Comparison of ENCODE assay signal across 19 cellular contexts in genomic region chr22:40409613-40410113, GRCh38. TPM values are rescaled to one million over a fixed set of nuclear protein-coding genes. Genes with fewer than 3 reads are reported as not detected.
DNase-seq lines count a peak whose midpoint lies in the region; ATAC-seq and TF ChIP-seq lines count a peak whose summit lies in the region.
"Had no signal": no experiment of that assay in that cellular context is flagged by ENCODE, and none has a peak within 500 bp of the region (broad histone marks: within the 10 kb centered on the region; RNA-seq: fewer than 3 reads in every experiment).

No MANE protein-coding gene starts in this region.

- H3K27me3 Mint-ChIP-seq in activated T-cell treated with anti-CD3 and anti-CD28 coated beads, Interleukin-2, amount 50 U/mL, for 24 hours: no peaks in the 10 kb centered on the region
- H3K27me3 Mint-ChIP-seq in chondrocyte (ENCODE audit: low read depth): no peaks in the 10 kb centered on the region

- no peak overlapping the region for H3K9ac ChIP-seq in OCI-LY1 (ENCODE audit: low read length)

- TF ChIP-seq CTCF in OCI-LY1 (IDR thresholded peaks at IDR 0.05; ENCODE audit: low read length) (no peak), chondrocyte (IDR thresholded peaks at IDR 0.05) (no peak), coronary artery (IDR thresholded peaks at IDR 0.05) (no peak)

- H4K20me1 ChIP-seq in OCI-LY1 (ENCODE audit: insufficient read depth, low read length): no peaks in the 10 kb centered on the region

- peak overlapping the region; percentile 57 for H3K27ac Mint-ChIP-seq in activated T-cell treated with anti-CD3 and anti-CD28 coated beads, Interleukin-2, amount 50 U/mL, for 24 hours
- H3K27ac Mint-ChIP-seq in chondrocyte (ENCODE audit: unreplicated experiment): peak overlapping the region; percentile 32
- H3K27ac Mint-ChIP-seq: GM23338, nephron progenitor cell had no signal

- peak overlapping the region; percentile 41 for H3K27ac ChIP-seq in OCI-LY1 (ENCODE audit: low read depth, low read length, poor library complexity, severe bottlenecking)
- no peak overlapping the region for H3K27ac ChIP-seq in coronary artery
- H3K27ac ChIP-seq: right lobe of liver had no signal

- no peaks in the 10 kb centered on the region for H3K9me3 ChIP-seq in OCI-LY1 (ENCODE audit: low read length)
- H3K9me3 ChIP-seq: left lung, right lobe of liver had no signal

- H3K27me3 ChIP-seq in OCI-LY1 (ENCODE audit: insufficient read depth, low read length): no peaks in the 10 kb centered on the region
- H3K27me3 ChIP-seq: left lung, right lobe of liver had no signal

- peaks cover 87% of the 10 kb centered on the region for H3K36me3 Mint-ChIP-seq in activated T-cell treated with anti-CD3 and anti-CD28 coated beads, Interleukin-2, amount 50 U/mL, for 24 hours (ENCODE audit: low read depth)
- H3K36me3 Mint-ChIP-seq in chondrocyte (ENCODE audit: low read depth): peaks cover 16% of the 10 kb centered on the region

- no peaks in the 10 kb centered on the region for H3K79me2 ChIP-seq in OCI-LY1 (ENCODE audit: insufficient read depth, low read length)

- H3K36me3 ChIP-seq in OCI-LY1 (ENCODE audit: insufficient read depth, low read length): peaks cover 80% of the 10 kb centered on the region

- H3F3A ChIP-seq in OCI-LY1 (ENCODE audit: insufficient read depth, low read length): peaks cover 16% of the 10 kb centered on the region; the same call in 1 of the 2 replicates

- intact Hi-C loops in sciatic nerve (cut with DNase I): no loop called here

- H3K9me3 Mint-ChIP-seq in activated T-cell treated with anti-CD3 and anti-CD28 coated beads, Interleukin-2, amount 50 U/mL, for 24 hours: no peaks in the 10 kb centered on the region
- no peaks in the 10 kb centered on the region for H3K9me3 Mint-ChIP-seq in chondrocyte (ENCODE audit: low read depth)
- H3K9me3 Mint-ChIP-seq: nephron progenitor cell had no signal

- H3K4me1 ChIP-seq in OCI-LY1 (ENCODE audit: insufficient read depth, low read length, severe bottlenecking): peaks cover 28% of the 10 kb centered on the region

- H3K4me3 ChIP-seq in OCI-LY1 (ENCODE audit: low read depth, low read length, poor library complexity, severe bottlenecking): no peak overlapping the region
- H3K4me3 ChIP-seq in coronary artery: no peak overlapping the region
- H3K4me3 ChIP-seq: GM23338, left lung, right lobe of liver had no signal

- H3K4me3 Mint-ChIP-seq in activated T-cell treated with anti-CD3 and anti-CD28 coated beads, Interleukin-2, amount 50 U/mL, for 24 hours: no peak overlapping the region
- H3K4me3 Mint-ChIP-seq in chondrocyte (ENCODE audit: unreplicated experiment): no peak overlapping the region
- H3K4me3 Mint-ChIP-seq: GM23338, nephron progenitor cell had no signal

- H3K4me1 Mint-ChIP-seq in activated T-cell treated with anti-CD3 and anti-CD28 coated beads, Interleukin-2, amount 50 U/mL, for 24 hours (ENCODE audit: low read depth): peaks cover 5% of the 10 kb centered on the region
- H3K4me1 Mint-ChIP-seq in chondrocyte (ENCODE audit: low read depth): no peaks in the 10 kb centered on the region
- H3K4me1 Mint-ChIP-seq: GM23338, nephron progenitor cell had no signal

- H3K4me2 ChIP-seq in OCI-LY1 (ENCODE audit: low read length): no peak overlapping the region
- H3K4me2 ChIP-seq: GM23338 had no signal

- DNase-seq in activated T-cell treated with anti-CD3 and anti-CD28 coated beads, Interleukin-2, amount 50 U/mL, for 24 hours: no peak
- DNase-seq in activated T-cell treated with anti-CD3 and anti-CD28 coated beads for 4 hours: no peak
- DNase-seq in chondrocyte (ENCODE audit: low spot score): no peak
- DNase-seq in sciatic nerve (ENCODE audit: low spot score): peak; percentile 51
- DNase-seq in stimulated activated naive CD8-positive, alpha-beta T cell treated with anti-CD3 and anti-CD28 coated beads, Interleukin-15, Interleukin-2, amounts not matched to agents 100 U/mL and 50 U/mL, for 24 hours: no peak
- DNase-seq in coronary artery (ENCODE audit: low spot score): no peak
- DNase-seq: activated CD4-positive, alpha-beta T cell treated with anti-CD3 and anti-CD28 coated beads, Interleukin-2, amount 50 U/mL, for 1 hour; activated CD8-positive, alpha-beta memory T cell treated with anti-CD3 and anti-CD28 coated beads, Interleukin-2, amount 50 U/mL, for 48 hours; hypothalamus; NCI-H1694; NCI-H2171; NCI-H524 treated with DMSO at 0.1 percent for 48 hours; nephron progenitor cell had no signal

- H2AFZ ChIP-seq in OCI-LY1 (ENCODE audit: low read length): no peak overlapping the region
- H2AFZ ChIP-seq: GM23338 had no signal

- H3K9me2 ChIP-seq in OCI-LY1 (ENCODE audit: low read depth, low read length): no peaks in the 10 kb centered on the region

- ATAC-seq in sciatic nerve: no peak
- no peak for ATAC-seq in HG02610 (IDR thresholded peaks at IDR 0.05; ENCODE audit: unreplicated experiment)
- ATAC-seq in stimulated activated naive CD8-positive, alpha-beta T cell treated with anti-CD3 and anti-CD28 coated beads, Interleukin-15, Interleukin-2, amounts not matched to agents 100 U/mL and 50 U/mL, for 24 hours: no peak
- ATAC-seq: GM23338, SK-N-SH treated with all-trans-retinoic acid at 6 μM for 48 hours had no signal

RNA-seq across cellular contexts. Expression of gene SGSM3, which starts 39.3 kb away (rescaled TPM):
- total RNA-seq in chondrocyte (59.5 to 80.3 TPM (median 66.7 TPM) in 3 replicates), sciatic nerve (55.9 TPM)
